11 cellular contexts compared by ENCODE assay signal in the genomic region with DNA sequence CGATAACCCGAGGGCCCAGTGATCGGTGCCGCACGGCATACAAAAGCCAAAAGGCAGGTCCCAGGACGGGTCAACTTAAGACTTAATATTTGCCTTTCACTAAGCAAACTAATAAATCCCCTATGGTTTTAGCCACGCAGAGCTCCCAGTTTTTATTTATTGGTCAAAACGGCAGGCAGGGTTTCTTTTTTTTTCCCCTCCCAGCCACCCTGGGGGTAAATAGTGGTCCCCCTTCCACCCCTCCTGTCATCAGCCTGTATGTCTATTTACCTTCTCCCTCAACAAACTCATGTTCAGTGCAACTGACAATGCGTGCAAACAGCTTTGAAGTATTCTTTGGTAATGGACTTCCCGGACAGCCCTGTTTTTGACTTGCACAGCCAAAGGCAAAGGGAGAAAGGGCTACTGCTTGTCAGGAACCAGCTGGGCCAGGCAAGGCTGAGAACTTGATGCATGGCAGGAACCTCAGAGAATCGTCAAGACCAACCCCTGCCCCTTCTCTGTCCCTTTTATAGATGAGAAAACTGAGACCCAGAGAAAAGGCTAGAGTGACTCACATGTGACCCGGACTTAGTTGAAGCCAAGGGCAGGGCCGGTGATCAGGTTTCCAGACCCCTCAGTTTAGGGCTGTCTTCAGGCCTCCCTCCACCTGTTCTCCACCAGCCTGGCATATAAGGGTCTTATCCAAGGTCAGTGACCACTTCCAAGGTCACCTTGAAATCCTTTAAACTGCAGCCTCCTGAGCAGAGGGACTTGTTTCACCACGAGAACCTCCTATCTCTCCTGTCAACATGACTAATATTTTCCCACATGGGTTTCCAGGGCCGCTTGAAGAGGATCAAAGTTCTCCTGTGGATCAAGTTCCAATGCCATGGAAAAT.
DNase-seq lines count a peak whose midpoint lies in the region; TF ChIP-seq lines count a peak whose summit lies in the region.
"Had no signal": no experiment of that assay in that cellular context is flagged by ENCODE, and none has a peak within 500 bp of the region (broad histone marks: within the 10 kb centered on the region; RNA-seq: fewer than 3 reads in every experiment).

No MANE protein-coding gene starts in this region.

- H3K9me3 ChIP-seq in hepatocyte (ENCODE audit: low read depth) (no peaks in the 10 kb centered on the region), stomach (no peaks in the 10 kb centered on the region)
- H3K9me3 ChIP-seq in effector memory CD4-positive, alpha-beta T cell (ENCODE audit: control insufficient read depth, low read length): no peaks in the 10 kb centered on the region

- H4K20me1 ChIP-seq in hepatocyte (ENCODE audit: insufficient read depth, poor library complexity, severe bottlenecking): no peaks in the 10 kb centered on the region

- H3K27me3 ChIP-seq in hepatocyte (no peaks in the 10 kb centered on the region), stomach (no peaks in the 10 kb centered on the region)
- H3K27me3 ChIP-seq in effector memory CD4-positive, alpha-beta T cell (replicated peaks; ENCODE audit: control insufficient read depth, insufficient read depth, low read length, poor library complexity, severe bottlenecking): no peaks in the 10 kb centered on the region

- H3K79me2 ChIP-seq in hepatocyte: no peaks in the 10 kb centered on the region

- no peak overlapping the region for H3K4me2 ChIP-seq in hepatocyte

- no peak for TF ChIP-seq CTCF in hepatocyte (IDR thresholded peaks at IDR 0.05; ENCODE audit: poor library complexity)
- no peak for TF ChIP-seq CTCF in stomach (IDR thresholded peaks at IDR 0.05)

- TF ChIP-seq EP300 in stomach (IDR thresholded peaks at IDR 0.05): no peak

- H3K4me3 ChIP-seq in hepatocyte (no peak overlapping the region), stomach (no peak overlapping the region)
- H3K4me3 ChIP-seq in effector memory CD4-positive, alpha-beta T cell (ENCODE audit: insufficient read depth, low read depth, low read length, poor library complexity, severe bottlenecking): no peak overlapping the region

- intact Hi-C loops in stomach (cut with DNase I; ENCODE audit: low total_unique reads): no loop called here

- H3K9me2 ChIP-seq in hepatocyte (replicated peaks; ENCODE audit: insufficient read depth): no peaks in the 10 kb centered on the region

- no peak for TF ChIP-seq POLR2A in stomach (IDR thresholded peaks at IDR 0.05)

- H3K27ac ChIP-seq in hepatocyte (peak overlapping the region; percentile 90), stomach (peak overlapping the region; percentile 74 to 86 (median 80))
- no peak overlapping the region for H3K27ac ChIP-seq in effector memory CD4-positive, alpha-beta T cell (ENCODE audit: insufficient read depth, low read length, poor library complexity, severe bottlenecking)

- no peak overlapping the region for H2AFZ ChIP-seq in hepatocyte

- H3K4me1 ChIP-seq in hepatocyte (ENCODE audit: insufficient read depth) (peaks cover 36% of the 10 kb centered on the region), stomach (peaks cover 6 to 41% (median 24%) of the 10 kb centered on the region in 4 donors)
- H3K4me1 ChIP-seq in effector memory CD4-positive, alpha-beta T cell (ENCODE audit: control insufficient read depth, insufficient read depth, low read length, poor library complexity, severe bottlenecking): no peaks in the 10 kb centered on the region

- H3K36me3 ChIP-seq in hepatocyte (replicated peaks; ENCODE audit: insufficient read depth, low read depth) (no peaks in the 10 kb centered on the region), stomach (peaks cover 0 to 4% (median 0%) of the 10 kb centered on the region in 4 donors)
- H3K36me3 ChIP-seq in effector memory CD4-positive, alpha-beta T cell (ENCODE audit: control insufficient read depth, insufficient read depth, low read length): no peaks in the 10 kb centered on the region

- peak; percentile 25 for DNase-seq in DMS53 (lab: John Stamatoyannopoulos, UW)
- DNase-seq in DMS53 treated with DMSO at 0.1 percent for 48 hours (lab: John Stamatoyannopoulos, UW; ENCODE audit: unreplicated experiment): no peak
- DNase-seq in NCI-H748 (lab: John Stamatoyannopoulos, UW; ENCODE audit: unreplicated experiment): peak; percentile 65
- DNase-seq in hepatocyte (ENCODE audit: low spot score): peak; percentile 79
- DNase-seq in stomach: peak; percentile 72
- DNase-seq in activated naive CD4-positive, alpha-beta T cell treated with anti-CD3 and anti-CD28 coated beads, Interleukin-2, amount 50 U/mL, for 16 hours: no peak
- no peak for DNase-seq in effector memory CD4-positive, alpha-beta T cell
- DNase-seq in AML-193 (lab: John Stamatoyannopoulos, UW): no peak
- DNase-seq: NCI-H345, NCI-H69, SHP77 treated with DMSO at 0.1 percent for 48 hours had no signal

- WGBS in hepatocyte (ENCODE audit: low lambda C conversion rate, missing lambda C conversion rate): 67% methylated on average over 15 of the region's 15 CpGs
- WGBS in stomach, 5 donors: 26 to 57% (median 44%) methylated on average over 14 to 15 of the region's 15 CpGs

Comparison
In these comparisons a context has a peak if more than half of its experiments do, and no peak if none do; other contexts are left out.
1. DNase-seq: peak in DMS53 (single experiment), NCI-H748 (single experiment), hepatocyte (single experiment) and stomach (single experiment); none in DMS53 treated with DMSO at 0.1 percent for 48 hours (single experiment), activated naive CD4-positive, alpha-beta T cell treated with anti-CD3 and anti-CD28 coated beads, Interleukin-2, amount 50 U/mL, for 16 hours (single experiment), effector memory CD4-positive, alpha-beta T cell (0 of 3) and AML-193 (0 of 2).